Comparison of ENCODE assay signal across 23 cellular contexts in the genomic region with DNA sequence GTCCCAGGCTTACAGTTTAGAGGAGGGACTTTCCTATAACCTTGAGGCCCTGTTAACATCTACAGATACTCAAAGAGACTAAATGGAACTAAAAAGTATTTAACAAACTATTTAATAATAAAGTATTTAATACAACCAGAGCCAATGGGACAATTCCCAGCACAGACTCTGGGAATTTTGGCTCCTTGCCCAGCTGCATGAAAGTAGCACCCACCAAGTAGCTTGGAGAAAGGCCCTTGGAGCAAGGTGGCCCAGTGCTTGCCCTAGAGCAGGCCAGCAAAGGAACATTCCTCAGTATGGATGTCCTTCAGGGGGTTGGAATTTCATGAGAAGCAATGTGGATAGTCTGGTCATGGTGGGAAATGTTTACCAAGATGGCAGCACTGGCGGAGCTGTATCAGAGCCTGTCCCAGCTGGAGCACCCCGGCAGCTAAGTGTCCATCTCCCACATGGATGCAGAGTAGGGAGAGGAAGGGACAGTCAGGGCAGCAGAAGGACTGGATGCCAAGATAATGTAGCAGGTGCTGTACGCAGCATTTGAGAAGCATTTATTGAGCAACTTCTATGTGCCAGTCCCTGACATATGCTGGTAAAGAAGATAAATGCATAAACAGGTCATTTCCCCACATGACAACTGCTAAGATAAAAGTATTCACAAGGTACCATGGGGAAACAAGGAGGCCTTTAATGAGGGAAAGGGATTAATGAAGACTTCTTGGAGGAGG. TPM values are rescaled to one million over a fixed set of nuclear protein-coding genes. Genes with fewer than 3 reads are reported as not detected.
DNase-seq lines count a peak whose midpoint lies in the region; ATAC-seq, FAIRE-seq and TF ChIP-seq lines count a peak whose summit lies in the region.
"Had no signal": no experiment of that assay in that cellular context is flagged by ENCODE, and none has a peak within 500 bp of the region (broad histone marks: within the 10 kb centered on the region; RNA-seq: fewer than 3 reads in every experiment).

No MANE protein-coding gene starts in this region.

- H3K27me3 ChIP-seq in astrocyte (ENCODE audit: insufficient read depth, low read length) (peaks cover 4% of the 10 kb centered on the region), osteoblast (ENCODE audit: insufficient read depth, low read length) (no peaks in the 10 kb centered on the region)
- H3K27me3 ChIP-seq: heart right ventricle, vagina had no signal

- H4K20me1 ChIP-seq in astrocyte (ENCODE audit: insufficient read depth, low read length) (no peaks in the 10 kb centered on the region), osteoblast (ENCODE audit: insufficient read depth, low read length) (no peaks in the 10 kb centered on the region)

- POLR2A ChIA-PET in HEK293 (lab: Yijun Ruan, JAX): interaction anchor here (1.9 kb wide), 1 partner anchor 74 kb away, joined by 6 read pairs; a partner anchor contains a TSS

- H3K79me2 ChIP-seq in astrocyte (ENCODE audit: insufficient read depth, low read length) (no peaks in the 10 kb centered on the region), osteoblast (ENCODE audit: insufficient read depth, low read length) (no peaks in the 10 kb centered on the region)

- H3K4me3 Mint-ChIP-seq in activated CD4-positive, alpha-beta T cell treated with anti-CD3 and anti-CD28 coated beads, Interleukin-2, amount 10 ng/mL, durations not matched to agents 24 days and 14 days: peak overlapping the region; percentile 91
- no peak overlapping the region for H3K4me3 Mint-ChIP-seq in astrocyte (ENCODE audit: unreplicated experiment)

- H3K27me3 Mint-ChIP-seq in activated CD4-positive, alpha-beta T cell treated with anti-CD3 and anti-CD28 coated beads, Interleukin-2, amount 10 ng/mL, durations not matched to agents 24 days and 14 days: peaks cover 8% of the 10 kb centered on the region
- H3K27me3 Mint-ChIP-seq in astrocyte (ENCODE audit: low read depth, unreplicated experiment): peaks cover 7% of the 10 kb centered on the region

- no peak overlapping the region for H3K9ac ChIP-seq in astrocyte (ENCODE audit: low read length)

- no peak for DNase-seq in activated CD4-positive, alpha-beta T cell treated with anti-CD3 and anti-CD28 coated beads, Interleukin-2, amount 10 ng/mL, durations not matched to agents 24 days and 14 days
- DNase-seq in activated CD4-positive, alpha-beta T cell treated with anti-CD3 and anti-CD28 coated beads for 48 hours: no peak
- DNase-seq in astrocyte (ENCODE audit: low read depth): no peak
- DNase-seq in osteoblast (ENCODE audit: insufficient read length, low spot score, missing footprints): peak; percentile 8
- DNase-seq in stimulated activated CD4-positive, alpha-beta T cell treated with anti-CD3 and anti-CD28 coated beads, Interleukin-2, amount 100 ng/mL, for 24 hours: no peak
- DNase-seq: activated gamma-delta T cell treated with Interleukin-2 at 50 U/mL for 16 hours; DND-41; effector CD8-positive, alpha-beta T cell; heart right ventricle; NCI-H2081 treated with DMSO at 0.1 percent for 48 hours; NCI-H524; Right ventricle myocardium superior; stimulated activated CD4-positive, alpha-beta T cell treated with anti-CD3 and anti-CD28 coated beads, Interleukin-15, amount 100 ng/mL, for 24 hours had no signal

- H3K4me3 ChIP-seq in HEK293 (ENCODE audit: low read depth, low read length): no peak overlapping the region
- no peak overlapping the region for H3K4me3 ChIP-seq in astrocyte (ENCODE audit: insufficient read depth, low read depth, low read length)
- H3K4me3 ChIP-seq in osteoblast (ENCODE audit: insufficient read depth, low read length): no peak overlapping the region

- FAIRE-seq in astrocyte (lab: Jason Lieb, UNC): no peak
- FAIRE-seq: A549, H1 had no signal

- H3K4me1 Mint-ChIP-seq in activated CD4-positive, alpha-beta T cell treated with anti-CD3 and anti-CD28 coated beads, Interleukin-2, amount 10 ng/mL, durations not matched to agents 24 days and 14 days: peaks cover 28% of the 10 kb centered on the region
- no peaks in the 10 kb centered on the region for H3K4me1 Mint-ChIP-seq in astrocyte (ENCODE audit: low read depth, unreplicated experiment)

- H3K27ac ChIP-seq in HEK293 (ENCODE audit: extremely low read depth, low read depth, low read length) (no peak overlapping the region), astrocyte (ENCODE audit: low read depth, low read length) (no peak overlapping the region), osteoblast (ENCODE audit: low read depth, low read length) (no peak overlapping the region)
- H3K27ac ChIP-seq: C4-2B, vagina had no signal

- peaks cover 7% of the 10 kb centered on the region for H3K36me3 Mint-ChIP-seq in activated CD4-positive, alpha-beta T cell treated with anti-CD3 and anti-CD28 coated beads, Interleukin-2, amount 10 ng/mL, durations not matched to agents 24 days and 14 days (ENCODE audit: low read depth)
- no peaks in the 10 kb centered on the region for H3K36me3 Mint-ChIP-seq in astrocyte (ENCODE audit: low read depth, unreplicated experiment)

- H3K36me3 ChIP-seq in HEK293 (ENCODE audit: control insufficient read depth in 2 of 2, insufficient read depth in 1 of 2, low read length in 2 of 2): no peaks in the 10 kb centered on the region
- no peaks in the 10 kb centered on the region for H3K36me3 ChIP-seq in astrocyte (ENCODE audit: insufficient read depth, low read length)
- H3K36me3 ChIP-seq in osteoblast (ENCODE audit: insufficient read depth, low read length): no peaks in the 10 kb centered on the region
- H3K36me3 ChIP-seq: heart right ventricle, vagina had no signal

- ATAC-seq in GM21515 (IDR thresholded peaks at IDR 0.05; ENCODE audit: unreplicated experiment) (no peak), GM19328 (IDR thresholded peaks at IDR 0.05; ENCODE audit: unreplicated experiment) (no peak)

- peak overlapping the region; percentile 75 for H3K27ac Mint-ChIP-seq in activated CD4-positive, alpha-beta T cell treated with anti-CD3 and anti-CD28 coated beads, Interleukin-2, amount 10 ng/mL, durations not matched to agents 24 days and 14 days
- peak overlapping the region; percentile 12 for H3K27ac Mint-ChIP-seq in astrocyte (ENCODE audit: unreplicated experiment)

- CTCF ChIA-PET in HEK293 (lab: Yijun Ruan, JAX): interaction anchor here (0.6 to 9.5 kb wide), 7 partner anchors 9 to 42 kb away, joined by 3 to 62 read pairs (median 4); a partner anchor contains a TSS

- H2AFZ ChIP-seq in astrocyte (ENCODE audit: low read depth, low read length) (no peak overlapping the region), osteoblast (ENCODE audit: low read length) (no peak overlapping the region)

- H3K9me3 ChIP-seq in HEK293 (ENCODE audit: control insufficient read depth, insufficient read depth, low read depth, low read length) (no peaks in the 10 kb centered on the region), astrocyte (ENCODE audit: insufficient read depth, low read depth, low read length) (no peaks in the 10 kb centered on the region), osteoblast (ENCODE audit: low read depth, low read length) (no peaks in the 10 kb centered on the region)
- H3K9me3 ChIP-seq: vagina had no signal

- H3K4me1 ChIP-seq in HEK293 (ENCODE audit: control insufficient read depth, insufficient read depth, low read length) (no peaks in the 10 kb centered on the region; the same call in 1 of the 2 replicates), astrocyte (ENCODE audit: insufficient read depth, low read length) (peaks cover 3% of the 10 kb centered on the region), osteoblast (ENCODE audit: insufficient read depth, low read length) (peaks cover 10% of the 10 kb centered on the region)

- TF ChIP-seq CTCF in HEK293 (tag by site-specific recombination; IDR thresholded peaks at IDR 0.05) (no peak), astrocyte (IDR thresholded peaks at IDR 0.05; ENCODE audit: insufficient read depth, low read depth, low read length) (no peak), osteoblast (IDR thresholded peaks at IDR 0.05; ENCODE audit: extremely low read depth, low read depth, low read length) (no peak)

- peaks cover 11% of the 10 kb centered on the region for H3K9me3 Mint-ChIP-seq in activated CD4-positive, alpha-beta T cell treated with anti-CD3 and anti-CD28 coated beads, Interleukin-2, amount 10 ng/mL, durations not matched to agents 24 days and 14 days
- peaks cover 12% of the 10 kb centered on the region for H3K9me3 Mint-ChIP-seq in astrocyte (ENCODE audit: unreplicated experiment)

- H3K4me2 ChIP-seq in astrocyte (ENCODE audit: low read length) (no peak overlapping the region), osteoblast (ENCODE audit: insufficient read depth, low read length) (no peak overlapping the region)

- intact Hi-C loops in activated CD4-positive, alpha-beta T cell treated with anti-CD3 and anti-CD28 coated beads, Interleukin-2, amount 10 ng/mL, durations not matched to agents 24 days and 14 days (cut with micrococcal nuclease): no loop called here

TF ChIP-seq in HEK293, 187 proteins besides CTCF, POLR2A, EP300 and RAD21 (continues in another document):
- peak; percentile 92 for TF ChIP-seq ZNF664 (tag by site-specific recombination; IDR thresholded peaks at IDR 0.05)

RNA-seq across cellular contexts. Expression of a gene that starts 5.2 kb away (rescaled TPM):
- 120 and 121 TPM in 2 replicates for total RNA-seq in activated CD4-positive, alpha-beta T cell treated with anti-CD3 and anti-CD28 coated beads, Interleukin-2, amount 10 ng/mL, durations not matched to agents 24 days and 14 days
- 33.9 and 34.5 TPM in 2 replicates for total RNA-seq in astrocyte
- 53.9 and 54.8 TPM in 2 replicates for total RNA-seq in osteoblast

RNA-seq across cellular contexts. Expression of a gene that starts 20.2 kb away (rescaled TPM):
- 99.6 and 100 TPM in 2 replicates for total RNA-seq in activated CD4-positive, alpha-beta T cell treated with anti-CD3 and anti-CD28 coated beads, Interleukin-2, amount 10 ng/mL, durations not matched to agents 24 days and 14 days
- total RNA-seq in astrocyte (41.8 and 50.2 TPM in 2 replicates), osteoblast (43.0 and 45.2 TPM in 2 replicates)

RNA-seq across cellular contexts. Expression of a gene that starts 20.5 kb away (rescaled TPM):
- 189 and 199 TPM in 2 replicates for total RNA-seq in activated CD4-positive, alpha-beta T cell treated with anti-CD3 and anti-CD28 coated beads, Interleukin-2, amount 10 ng/mL, durations not matched to agents 24 days and 14 days
- 110 and 116 TPM in 2 replicates for total RNA-seq in astrocyte
- total RNA-seq in osteoblast: 34.0 and 36.5 TPM in 2 replicates

RNA-seq across cellular contexts. Expression of a gene that starts 25.8 kb away (rescaled TPM):
- total RNA-seq in activated CD4-positive, alpha-beta T cell treated with anti-CD3 and anti-CD28 coated beads, Interleukin-2, amount 10 ng/mL, durations not matched to agents 24 days and 14 days: not detected in 2 replicates
- total RNA-seq in astrocyte: 4.3 and 5.8 TPM in 2 replicates
- not detected in 2 replicates for total RNA-seq in osteoblast
- total RNA-seq: fibroblast of lung; heart right ventricle; lung microvascular endothelial cell; Right ventricle myocardium superior; T-helper 2 cell treated with Interferon-gamma antibody and Interleukin-4, amounts not matched to agents 100 ng/mL and 5 ng/mL, for 36 hours; vagina had no signal

RNA-seq across cellular contexts. Expression of a gene that starts 34.1 kb away (rescaled TPM):
- not detected in 2 replicates for total RNA-seq in activated CD4-positive, alpha-beta T cell treated with anti-CD3 and anti-CD28 coated beads, Interleukin-2, amount 10 ng/mL, durations not matched to agents 24 days and 14 days
- total RNA-seq in astrocyte: not detected in 2 replicates
- total RNA-seq in osteoblast: not detected in 2 replicates
- total RNA-seq: fibroblast of lung; heart right ventricle; lung microvascular endothelial cell; Right ventricle myocardium superior; T-helper 2 cell treated with Interferon-gamma antibody and Interleukin-4, amounts not matched to agents 100 ng/mL and 5 ng/mL, for 36 hours; vagina had no signal
